ENCODE assay signal across 13 cellular contexts in the genomic region with DNA sequence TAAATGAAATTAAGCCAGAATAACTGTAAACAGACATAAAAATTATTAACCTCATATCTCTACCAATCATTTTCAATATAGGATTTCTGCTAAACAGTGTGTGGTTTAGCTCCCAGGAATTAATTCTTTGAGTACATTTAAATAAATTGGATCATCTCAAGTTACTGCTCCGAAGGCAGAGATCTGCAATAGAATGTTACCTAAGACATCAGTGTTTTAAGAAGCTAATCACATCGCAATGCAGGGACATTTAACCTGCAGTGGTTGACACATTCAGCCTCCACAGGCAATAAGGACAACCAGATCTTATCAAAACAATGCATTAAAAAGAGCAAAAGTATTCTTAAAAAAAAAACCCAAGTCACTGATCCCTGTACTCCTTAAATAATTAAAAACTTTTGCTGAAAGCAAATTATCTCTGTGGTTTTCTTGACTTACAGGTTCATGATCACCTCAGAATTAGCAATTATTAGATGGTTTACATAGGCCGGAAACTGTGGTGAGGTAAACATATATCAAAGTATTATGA. TPM values are rescaled to one million over a fixed set of nuclear protein-coding genes. Genes with fewer than 3 reads are reported as not detected.
DNase-seq lines count a peak whose midpoint lies in the region.
"Had no signal": no experiment of that assay in that cellular context is flagged by ENCODE, and none has a peak within 500 bp of the region (broad histone marks: within the 10 kb centered on the region; RNA-seq: fewer than 3 reads in every experiment).

No MANE protein-coding gene starts in this region.

- no peaks in the 10 kb centered on the region for H3K79me1 ChIP-seq in mesendoderm (ENCODE audit: low read length)

- no peak overlapping the region for H3K4ac ChIP-seq in mesendoderm (ENCODE audit: low read depth, low read length)

- H3K4me2 ChIP-seq in mesendoderm (ENCODE audit: low read length) = no peak overlapping the region
- H3K4me2 ChIP-seq: BLaER1 treated with 17β-estradiol and CSF1 and Interleukin-3, amounts not matched to agents 10 nM and 100 nM had no signal

- DNase-seq in NCI-H2107 treated with DMSO at 0.1 percent for 48 hours (lab: John Stamatoyannopoulos, UW; ENCODE audit: unreplicated experiment) (peak; percentile 12), NCI-H2107 (lab: John Stamatoyannopoulos, UW) (no peak), NCI-H82 treated with DMSO at 0.1 percent for 48 hours (lab: John Stamatoyannopoulos, UW; ENCODE audit: unreplicated experiment) (peak; percentile 62), mesendoderm (peak; percentile 60), HK-2 (ENCODE audit: unreplicated experiment) (no peak), AG20443 (ENCODE audit: low spot score) (no peak)
- DNase-seq in effector CD8-positive, alpha-beta T cell (lab: John Stamatoyannopoulos, UW) = no peak
- DNase-seq: CD4-positive, CD25-positive, alpha-beta regulatory T cell; DMS79; IMR-90 had no signal

- H3K23ac ChIP-seq in mesendoderm (ENCODE audit: low read length) = no peak overlapping the region

- no peak overlapping the region for H3K27ac ChIP-seq in mesendoderm (ENCODE audit: low read depth, low read length)
- H3K27ac ChIP-seq: 22Rv1; BLaER1 treated with 17β-estradiol and CSF1 and Interleukin-3, amounts not matched to agents 10 nM and 100 nM had no signal

- no peaks in the 10 kb centered on the region for H3K4me1 ChIP-seq in mesendoderm (ENCODE audit: control insufficient read depth, low read depth, low read length)

- H2BK120ac ChIP-seq in mesendoderm (ENCODE audit: low read depth, low read length) = no peak overlapping the region

- no peak overlapping the region for H3K18ac ChIP-seq in mesendoderm (ENCODE audit: low read length)

- H2BK15ac ChIP-seq in mesendoderm (replicated peaks; ENCODE audit: low read depth) = no peak overlapping the region

- no peaks in the 10 kb centered on the region for H3K79me2 ChIP-seq in mesendoderm (ENCODE audit: control insufficient read depth, insufficient read depth, low read length)

- no peak overlapping the region for H3K9ac ChIP-seq in mesendoderm (ENCODE audit: low read length)
- H3K9ac ChIP-seq: BLaER1 treated with 17β-estradiol and CSF1 and Interleukin-3, amounts not matched to agents 10 nM and 100 nM had no signal

- no peak overlapping the region for H4K8ac ChIP-seq in mesendoderm (ENCODE audit: low read depth, low read length)

- H3K27me3 ChIP-seq in mesendoderm (ENCODE audit: insufficient read depth, low read length, poor library complexity) = no peaks in the 10 kb centered on the region
- H3K27me3 ChIP-seq: BLaER1 treated with 17β-estradiol and CSF1 and Interleukin-3, amounts not matched to agents 10 nM and 100 nM had no signal

- no peak overlapping the region for H2BK5ac ChIP-seq in mesendoderm (ENCODE audit: low read length)

- no peak overlapping the region for H2AK5ac ChIP-seq in mesendoderm (ENCODE audit: low read length)

- WGBS in mesendoderm (ENCODE audit: extremely low coverage, insufficient coverage, low lambda C conversion rate) = no CpG with 5 or more reads among the region's 3 CpGs

- H3K56ac ChIP-seq in mesendoderm (ENCODE audit: low read length) = no peak overlapping the region

- H3K4me3 ChIP-seq in mesendoderm (ENCODE audit: low read length) = no peak overlapping the region
- H3K4me3 ChIP-seq: BLaER1 treated with 17β-estradiol and CSF1 and Interleukin-3, amounts not matched to agents 10 nM and 100 nM; GM12878 had no signal

- no peak overlapping the region for H4K5ac ChIP-seq in mesendoderm (ENCODE audit: low read length)

- H3K36me3 ChIP-seq in mesendoderm (ENCODE audit: control insufficient read depth, insufficient read depth, low read length) = no peaks in the 10 kb centered on the region
- H3K36me3 ChIP-seq: BLaER1 treated with 17β-estradiol and CSF1 and Interleukin-3, amounts not matched to agents 10 nM and 100 nM had no signal

RNA-seq across cellular contexts. Expression of gene PRDM6, which starts 45.7 kb away (rescaled TPM):
- 0.25 TPM for polyA plus RNA-seq in mesendoderm (2013, experiment 1 of 2)
- polyA plus RNA-seq in mesendoderm (2013, experiment 2 of 2) = 0.14 TPM
- polyA plus RNA-seq: CD4-positive, CD25-positive, alpha-beta regulatory T cell; GM12878 had no signal

Comparison
In these comparisons a context has a peak if more than half of its experiments do, and no peak if none do; other contexts are left out.
1. DNase-seq: peak in NCI-H2107 treated with DMSO at 0.1 percent for 48 hours (single experiment), NCI-H82 treated with DMSO at 0.1 percent for 48 hours (single experiment) and mesendoderm (single experiment); none in NCI-H2107 (single experiment), HK-2 (single experiment), effector CD8-positive, alpha-beta T cell (single experiment) and AG20443 (single experiment).